14 cellular contexts compared by ENCODE assay signal in genomic region chr9:14350766-14351165, GRCh38. TPM values are rescaled to one million over a fixed set of nuclear protein-coding genes. Genes with fewer than 3 reads are reported as not detected.
A peak's percentile ranks its signal among the peaks of the same experiment; 100 is the strongest.
DNase-seq lines count a peak whose midpoint lies in the region; ATAC-seq and TF ChIP-seq lines count a peak whose summit lies in the region.
"Had no signal": no experiment of that assay in that cellular context is flagged by ENCODE, and none has a peak within 500 bp of the region (broad histone marks: within the 10 kb centered on the region; RNA-seq: fewer than 3 reads in every experiment).

No MANE protein-coding gene starts in this region.

- no peak overlapping the region for H3K4me3 ChIP-seq in H7 (ENCODE audit: insufficient read depth, low read depth, low read length)
- peak overlapping the region in 1 of 2 donors; percentile 60 for H3K4me3 ChIP-seq in right atrium auricular region
- no peak overlapping the region for H3K4me3 ChIP-seq in stomach
- H3K4me3 ChIP-seq: GM23248 had no signal

- TF ChIP-seq EP300 in stomach (IDR thresholded peaks at IDR 0.05), result no peak

- H3K4me1 ChIP-seq in right atrium auricular region (peaks cover 0 to 58% of the 10 kb centered on the region in 2 donors), stomach (peaks cover 29 to 63% (median 56%) of the 10 kb centered on the region in 4 donors)

- no peaks in the 10 kb centered on the region for H3K9me3 ChIP-seq in right atrium auricular region
- H3K9me3 ChIP-seq in stomach, result no peaks in the 10 kb centered on the region
- H3K9me3 ChIP-seq: BE2C had no signal

- H3K27me3 ChIP-seq in H7 (ENCODE audit: control insufficient read depth, insufficient read depth, low read length) (peaks cover 71% of the 10 kb centered on the region), right atrium auricular region (no peaks in the 10 kb centered on the region), stomach (peaks cover 8 to 58% (median 52%) of the 10 kb centered on the region in 3 donors)
- H3K27me3 ChIP-seq: BE2C had no signal

- DNase-seq in H7, result peak; percentile 26
- peak; percentile 64 for DNase-seq in astrocyte of the hippocampus (ENCODE audit: low read depth, low spot score)
- DNase-seq in right atrium auricular region (ENCODE audit: low spot score), result no peak
- no peak for DNase-seq in stomach
- no peak for DNase-seq in SHP77 treated with DMSO at 0.1 percent for 48 hours (lab: John Stamatoyannopoulos, UW)
- DNase-seq in DMS53 treated with DMSO at 0.1 percent for 48 hours (lab: John Stamatoyannopoulos, UW; ENCODE audit: unreplicated experiment), result no peak
- DNase-seq in GM03348 (ENCODE audit: low spot score), result no peak
- DNase-seq: activated T-cell treated with anti-CD3 and anti-CD28 coated beads, Interleukin-2, amount 50 U/mL, for 1 hour; BE2C; DND-41; effector memory CD8-positive, alpha-beta T cell; GM23248; SW 1271 had no signal

- H3K36me3 ChIP-seq in H7 (replicated peaks; ENCODE audit: control insufficient read depth, insufficient read depth, low read length) (no peaks in the 10 kb centered on the region), right atrium auricular region (no peaks in the 10 kb centered on the region), stomach (no peaks in the 10 kb centered on the region)
- H3K36me3 ChIP-seq: BE2C had no signal

- 72 to 84% (median 73%) methylated on average over 11 of the region's 11 CpGs for WGBS in stomach, 5 donors

- intact Hi-C loops in stomach (cut with DNase I; ENCODE audit: low total_unique reads), result loop anchor here (5.0 kb wide), 1 partner anchor 918 kb away; no protein-coding TSS in a partner anchor

- TF ChIP-seq CTCF in right atrium auricular region (IDR thresholded peaks at IDR 0.05), result no peak
- no peak for TF ChIP-seq CTCF in stomach (IDR thresholded peaks at IDR 0.05)

- TF ChIP-seq POLR2A in stomach (IDR thresholded peaks at IDR 0.05), result no peak

- H3K27ac ChIP-seq in right atrium auricular region (peak overlapping the region; percentile 92 to 93), stomach (peak overlapping the region in 3 of 5 donors; percentile 27 to 78 (median 60))
- H3K27ac ChIP-seq: GM23248 had no signal

- no peak for ATAC-seq in activated CD4-positive, CD25-positive, alpha-beta regulatory T cell treated with anti-CD3 and anti-CD28 coated beads, Interleukin-2, amount 50 U/mL, for 24 hours
- ATAC-seq: effector memory CD8-positive, alpha-beta T cell had no signal

RNA-seq across cellular contexts. Expression of gene NFIB, which starts 36.8 kb away (rescaled TPM):
- total RNA-seq in H7 (2014; rRNA removed; shearing (Covaris generic)), result 3.7 and 5.0 TPM in 2 replicates
- 10 to 100 TPM; 74.4 to 80.1 TPM for total RNA-seq in right atrium auricular region
- total RNA-seq in stomach, result 100 to 1,000 TPM in 4 of 5 donors, 10 to 100 TPM in 1; 30.1 to 624 (median 148) TPM
- 1 to 10 TPM; 6.7 to 9.4 (median 7.7) TPM for polyA plus RNA-seq in stomach

Comparison
In these comparisons a context has a peak if more than half of its experiments do, and no peak if none do; other contexts are left out.
1. DNase-seq: peak in H7 (single experiment) and astrocyte of the hippocampus (single experiment); none in right atrium auricular region (single experiment), stomach (single experiment), SHP77 treated with DMSO at 0.1 percent for 48 hours (single experiment), DMS53 treated with DMSO at 0.1 percent for 48 hours (single experiment) and GM03348 (single experiment).